Comparison of ENCODE assay signal across 22 cellular contexts in the genomic region with DNA sequence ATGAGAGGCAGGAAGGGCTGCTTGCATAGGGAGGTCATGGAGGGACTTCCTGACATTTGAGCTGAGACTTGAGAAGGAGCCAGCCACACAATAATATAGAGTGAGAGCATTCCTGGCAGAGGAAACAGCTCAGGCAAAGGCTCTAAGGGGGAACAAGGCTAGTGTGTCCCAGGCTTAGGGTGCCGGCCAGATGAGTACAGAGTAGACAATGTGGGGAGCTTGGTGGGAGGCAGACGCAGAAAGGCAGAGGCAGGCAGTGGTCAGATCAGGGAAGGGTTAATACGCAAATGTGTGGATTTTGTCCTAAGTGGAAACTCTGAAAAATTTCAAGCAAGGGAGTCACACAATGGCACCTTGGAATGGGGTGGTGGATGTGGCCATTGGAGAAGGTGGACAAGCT. TPM values are rescaled to one million over a fixed set of nuclear protein-coding genes. Genes with fewer than 3 reads are reported as not detected.
DNase-seq lines count a peak whose midpoint lies in the region; ATAC-seq, FAIRE-seq and TF ChIP-seq lines count a peak whose summit lies in the region.
"Had no signal": no experiment of that assay in that cellular context is flagged by ENCODE, and none has a peak within 500 bp of the region (broad histone marks: within the 10 kb centered on the region; RNA-seq: fewer than 3 reads in every experiment).

No MANE protein-coding gene starts in this region.

- H3K27me3 Mint-ChIP-seq in activated CD8-positive, alpha-beta memory T cell treated with anti-CD3 and anti-CD28 coated beads, Interleukin-2, amount 10 ng/mL, durations not matched to agents 7 days and 5 days, result peaks cover 3% of the 10 kb centered on the region
- peaks cover 2% of the 10 kb centered on the region for H3K27me3 Mint-ChIP-seq in neural progenitor cell (ENCODE audit: insufficient read depth, low read depth)

- DNase-seq in activated CD8-positive, alpha-beta memory T cell treated with anti-CD3 and anti-CD28 coated beads for 24 hours, result peak; percentile 21
- no peak for DNase-seq in activated CD8-positive, alpha-beta memory T cell treated with anti-CD3 and anti-CD28 coated beads, Interleukin-2, amount 50 U/mL, for 4 hours
- peak; percentile 23 for DNase-seq in activated CD8-positive, alpha-beta memory T cell treated with anti-CD3 and anti-CD28 coated beads, Interleukin-2, amount 10 ng/mL, durations not matched to agents 7 days and 5 days
- DNase-seq in neural progenitor cell (ENCODE audit: low spot score) (no peak), urothelium cell line (ENCODE audit: low spot score) (peak; percentile 1), T-helper 2 cell (no peak), NCI-H774 (lab: John Stamatoyannopoulos, UW) (no peak), NCI-H187 (lab: John Stamatoyannopoulos, UW) (no peak)
- DNase-seq: Kasumi-1, MG63, NCI-H1417, NCI-H1694 treated with DMSO at 0.1 percent for 48 hours, NCI-H446 treated with DMSO at 0.1 percent for 48 hours, NCI-H69, SIG-M5, SK-N-SH had no signal

- no peaks in the 10 kb centered on the region for H3K4me1 ChIP-seq in neural progenitor cell

- peaks cover 4% of the 10 kb centered on the region for H3K4me1 Mint-ChIP-seq in activated CD8-positive, alpha-beta memory T cell treated with anti-CD3 and anti-CD28 coated beads, Interleukin-2, amount 10 ng/mL, durations not matched to agents 7 days and 5 days
- H3K4me1 Mint-ChIP-seq in neural progenitor cell, result no peaks in the 10 kb centered on the region

- H3K9me3 ChIP-seq in neural progenitor cell (ENCODE audit: low read depth), result no peaks in the 10 kb centered on the region
- H3K9me3 ChIP-seq: MG63 had no signal

- H3K4me3 Mint-ChIP-seq in activated CD8-positive, alpha-beta memory T cell treated with anti-CD3 and anti-CD28 coated beads, Interleukin-2, amount 10 ng/mL, durations not matched to agents 7 days and 5 days, result no peak overlapping the region
- H3K4me3 Mint-ChIP-seq in neural progenitor cell, result peak overlapping the region; percentile 13
- H3K4me3 Mint-ChIP-seq: CD14-positive monocyte had no signal

- no peaks in the 10 kb centered on the region for H3K79me2 ChIP-seq in neural progenitor cell (ENCODE audit: low read depth)

- H2AFZ ChIP-seq in neural progenitor cell (replicated peaks), result no peak overlapping the region

- no peaks in the 10 kb centered on the region for H4K20me1 ChIP-seq in neural progenitor cell (ENCODE audit: low read depth)

- FAIRE-seq in urothelium cell line (lab: Jason Lieb, UNC), result no peak
- FAIRE-seq: G401.6, GM12892 had no signal

- H3K36me3 Mint-ChIP-seq in activated CD8-positive, alpha-beta memory T cell treated with anti-CD3 and anti-CD28 coated beads, Interleukin-2, amount 10 ng/mL, durations not matched to agents 7 days and 5 days, result no peaks in the 10 kb centered on the region
- H3K36me3 Mint-ChIP-seq in neural progenitor cell, result no peaks in the 10 kb centered on the region

- H3K27me3 ChIP-seq in neural progenitor cell, result peaks cover 13% of the 10 kb centered on the region
- H3K27me3 ChIP-seq: MG63 had no signal

- CTCF ChIA-PET in activated CD8-positive, alpha-beta memory T cell treated with anti-CD3 and anti-CD28 coated beads, Interleukin-2, amount 10 ng/mL, durations not matched to agents 7 days and 5 days (lab: Charles Lee), result interaction anchor here (0.9 to 1.8 kb wide), 4 partner anchors 34 to 131 kb away, joined by 3 to 5 read pairs (median 4); no protein-coding TSS in a partner anchor

- no peak overlapping the region for H3K4me3 ChIP-seq in neural progenitor cell
- H3K4me3 ChIP-seq: MG63 had no signal

- H3K27ac ChIP-seq in neural progenitor cell, result no peak overlapping the region

- no peaks in the 10 kb centered on the region for H3F3A ChIP-seq in neural progenitor cell (ENCODE audit: low read depth)

- H3K27ac Mint-ChIP-seq in activated CD8-positive, alpha-beta memory T cell treated with anti-CD3 and anti-CD28 coated beads, Interleukin-2, amount 10 ng/mL, durations not matched to agents 7 days and 5 days, result no peak overlapping the region
- H3K27ac Mint-ChIP-seq in neural progenitor cell, result no peak overlapping the region

- no peak for ATAC-seq in activated CD8-positive, alpha-beta memory T cell treated with anti-CD3 and anti-CD28 coated beads, Interleukin-2, amount 10 ng/mL, durations not matched to agents 7 days and 5 days

- no peaks in the 10 kb centered on the region for H3K36me3 ChIP-seq in neural progenitor cell
- H3K36me3 ChIP-seq: MG63 had no signal

- H3K4me2 ChIP-seq in neural progenitor cell, result no peak overlapping the region
- H3K4me2 ChIP-seq: SK-N-SH had no signal

- no peaks in the 10 kb centered on the region for H3K9me3 Mint-ChIP-seq in activated CD8-positive, alpha-beta memory T cell treated with anti-CD3 and anti-CD28 coated beads, Interleukin-2, amount 10 ng/mL, durations not matched to agents 7 days and 5 days (ENCODE audit: low read depth)
- H3K9me3 Mint-ChIP-seq in neural progenitor cell, result no peaks in the 10 kb centered on the region

- no peak for TF ChIP-seq CTCF in neural progenitor cell (IDR thresholded peaks at IDR 0.05)

- H3K9ac ChIP-seq in neural progenitor cell, result no peak overlapping the region
- H3K9ac ChIP-seq: SK-N-SH had no signal

RNA-seq across cellular contexts. Expression of a gene that starts 31.3 kb away (rescaled TPM):
- not detected for total RNA-seq in activated CD8-positive, alpha-beta memory T cell treated with anti-CD3 and anti-CD28 coated beads, Interleukin-2, amount 10 ng/mL, durations not matched to agents 7 days and 5 days
- total RNA-seq in neural progenitor cell (ENCODE audit: low replicate concordance), result not detected in 2 replicates
- total RNA-seq: A172, Daoy, H4 had no signal

RNA-seq across cellular contexts. Expression of a gene that starts 33.6 kb away (rescaled TPM):
- total RNA-seq in activated CD8-positive, alpha-beta memory T cell treated with anti-CD3 and anti-CD28 coated beads, Interleukin-2, amount 10 ng/mL, durations not matched to agents 7 days and 5 days, result 10 to 100 TPM in 1 of 2 experiments, 1 to 10 TPM in 1; 2.0 to 15.8 TPM
- total RNA-seq in neural progenitor cell (ENCODE audit: low replicate concordance), result 0.28 TPM in 1 of 2 replicates, not detected in the other
- total RNA-seq: A172, Daoy, H4 had no signal

RNA-seq across cellular contexts. Expression of a gene that starts 45.9 kb away (rescaled TPM):
- 1 to 10 TPM in 1 of 2 experiments, under 1 TPM in 1; 0.56 to 1.5 TPM for total RNA-seq in activated CD8-positive, alpha-beta memory T cell treated with anti-CD3 and anti-CD28 coated beads, Interleukin-2, amount 10 ng/mL, durations not matched to agents 7 days and 5 days
- not detected in 2 replicates for total RNA-seq in neural progenitor cell (ENCODE audit: low replicate concordance)

Comparison
In these comparisons a context has a peak if more than half of its experiments do, and no peak if none do; other contexts are left out.
1. DNase-seq: peak in activated CD8-positive, alpha-beta memory T cell treated with anti-CD3 and anti-CD28 coated beads for 24 hours (single experiment), activated CD8-positive, alpha-beta memory T cell treated with anti-CD3 and anti-CD28 coated beads, Interleukin-2, amount 10 ng/mL, durations not matched to agents 7 days and 5 days (single experiment) and urothelium cell line (single experiment); none in activated CD8-positive, alpha-beta memory T cell treated with anti-CD3 and anti-CD28 coated beads, Interleukin-2, amount 50 U/mL, for 4 hours (single experiment), neural progenitor cell (single experiment), T-helper 2 cell (0 of 5), NCI-H774 (single experiment) and NCI-H187 (0 of 2).